In the genomic region with DNA sequence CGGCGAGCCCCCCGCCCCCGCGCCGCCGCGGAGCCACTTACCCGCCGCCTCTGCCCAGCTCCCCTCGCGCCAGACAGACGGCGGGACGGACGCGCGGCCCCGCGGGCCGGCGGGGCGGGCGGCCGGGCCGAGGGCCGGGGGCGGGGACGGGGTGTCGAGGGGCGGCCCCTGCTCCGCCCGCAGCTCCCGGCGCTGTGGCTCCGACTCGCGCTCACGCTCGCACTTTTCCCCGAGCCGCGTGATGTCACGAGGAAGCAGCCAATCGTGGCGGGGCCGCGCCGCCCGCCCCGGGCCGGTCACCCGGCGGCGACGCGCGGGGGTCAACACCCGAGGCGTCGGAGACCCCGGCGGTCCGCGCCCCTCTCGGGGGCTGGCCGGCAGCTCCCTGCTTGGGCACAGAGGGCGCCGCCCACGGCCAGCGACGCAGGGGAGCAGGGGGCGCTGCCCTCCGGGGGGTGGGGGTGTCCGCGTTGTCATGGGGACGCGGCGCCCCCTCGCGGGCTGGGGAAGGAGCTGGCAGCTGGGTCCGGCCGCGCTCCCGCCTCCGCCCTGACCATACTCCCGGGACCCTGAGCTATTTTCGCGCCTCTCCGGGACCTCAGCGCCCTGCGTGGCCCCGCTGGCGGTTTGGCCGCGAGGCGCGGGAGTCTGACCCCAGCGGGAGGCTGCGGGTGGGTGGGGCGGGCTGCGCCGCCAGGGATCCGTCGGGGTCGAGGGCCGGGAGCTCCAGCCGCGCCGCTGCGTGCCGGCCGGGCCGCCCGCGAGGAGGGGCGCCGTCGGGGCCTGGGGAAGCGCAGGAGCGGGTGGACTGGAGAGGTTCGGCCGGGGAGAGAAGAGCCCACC, we compare ENCODE assay signal across 9 cellular contexts. TPM values are rescaled to one million over a fixed set of nuclear protein-coding genes. Genes with fewer than 3 reads are reported as not detected.
DNase-seq lines count a peak whose midpoint lies in the region; ATAC-seq and TF ChIP-seq lines count a peak whose summit lies in the region.
"Had no signal": no experiment of that assay in that cellular context is flagged by ENCODE, and none has a peak within 500 bp of the region (broad histone marks: within the 10 kb centered on the region; RNA-seq: fewer than 3 reads in every experiment).

TSS of gene CHRM4 (minus strand) at position 199 of the 843 bp plus-strand sequence. CDS start 5,219 bp downstream, outside the sequence.

- H3K9me3 Mint-ChIP-seq in brain, result no peaks in the 10 kb centered on the region
- H3K9me3 Mint-ChIP-seq in type B pancreatic cell, result no peaks in the 10 kb centered on the region

- peak; percentile 67 for DNase-seq in COR-L47 (lab: John Stamatoyannopoulos, UW)
- peak; percentile 87 for DNase-seq in GM20000 (ENCODE audit: low spot score)
- peak; percentile 93 for DNase-seq in NCI-H2227 (lab: John Stamatoyannopoulos, UW; ENCODE audit: unreplicated experiment)
- DNase-seq in right lobe of liver, result peak in 1 of 3 donors; percentile 45
- DNase-seq in type B pancreatic cell (ENCODE audit: extremely low spot score, unreplicated experiment), result no peak
- no peak for DNase-seq in uterus

- peaks cover 4% of the 10 kb centered on the region for H3K36me3 Mint-ChIP-seq in brain
- no peaks in the 10 kb centered on the region for H3K36me3 Mint-ChIP-seq in type B pancreatic cell

- H3K36me3 ChIP-seq in right lobe of liver (no peaks in the 10 kb centered on the region), uterus (no peaks in the 10 kb centered on the region)

- H3K4me3 Mint-ChIP-seq in brain (peak within 1 kb of the TSS; percentile 84 to 88 (median 88)), type B pancreatic cell (peak within 1 kb of the TSS; percentile 87)

- H3K4me1 ChIP-seq in right lobe of liver, result peaks cover 0 to 35% (median 3%) of the 10 kb centered on the region in 4 donors
- peaks cover 0 to 33% of the 10 kb centered on the region in 2 donors for H3K4me1 ChIP-seq in uterus

- peaks cover 35% of the 10 kb centered on the region for H3K4me1 Mint-ChIP-seq in brain
- H3K4me1 Mint-ChIP-seq in type B pancreatic cell (ENCODE audit: unreplicated experiment), result peaks cover 18% of the 10 kb centered on the region

- 0% methylated on average over 19 of the region's 123 CpGs for WGBS in right lobe of liver (ENCODE audit: insufficient coverage, low coverage, low lambda C conversion rate, missing lambda C conversion rate)

- H3K27me3 ChIP-seq in right lobe of liver, result peaks cover 7 to 15% of the 10 kb centered on the region in 2 donors
- H3K27me3 ChIP-seq in uterus, result peaks cover 19 to 22% of the 10 kb centered on the region in 2 donors

- intact Hi-C loops in right lobe of liver (cut with DNase I) (no loop called here), uterus (cut with DNase I; ENCODE audit: low total_unique reads) (loop anchor here (5.0 kb wide), 1 partner anchor 156 kb away; no protein-coding TSS in a partner anchor)

- ATAC-seq in right lobe of liver (no peak), GM18505 (IDR thresholded peaks at IDR 0.05; ENCODE audit: unreplicated experiment) (no peak)

- H3K27ac Mint-ChIP-seq in brain, result no peak within 1 kb of the TSS
- H3K27ac Mint-ChIP-seq in type B pancreatic cell, result peak within 1 kb of the TSS; percentile 61

- H3K27ac ChIP-seq in right lobe of liver (no peak within 1 kb of the TSS), uterus (no peak within 1 kb of the TSS)

- TF ChIP-seq POLR2A in right lobe of liver (IDR thresholded peaks at IDR 0.05) (no peak), GM18505 (IDR thresholded peaks at IDR 0.05; ENCODE audit: borderline replicate concordance, extremely low read depth, insufficient read depth, insufficient read length) (no peak), uterus (IDR thresholded peaks at IDR 0.05) (no peak)

- H3K4me3 ChIP-seq in right lobe of liver, result peak within 1 kb of the TSS; percentile 9 to 40 (median 20)
- H3K4me3 ChIP-seq in uterus, result no peak within 1 kb of the TSS

- no peaks in the 10 kb centered on the region for H3K9me3 ChIP-seq in right lobe of liver
- no peaks in the 10 kb centered on the region for H3K9me3 ChIP-seq in uterus

- peaks cover 56% of the 10 kb centered on the region for H3K27me3 Mint-ChIP-seq in brain
- peaks cover 54% of the 10 kb centered on the region for H3K27me3 Mint-ChIP-seq in type B pancreatic cell

- peak; percentile 34 for TF ChIP-seq CTCF in GM20000 (IDR thresholded peaks at IDR 0.05; ENCODE audit: extremely low read depth, missing control alignments)
- peak; percentile 57 to 67 for TF ChIP-seq CTCF in brain (conservative IDR thresholded peaks at IDR 0.05)
- TF ChIP-seq CTCF in right lobe of liver (IDR thresholded peaks at IDR 0.05), result no peak
- TF ChIP-seq CTCF in type B pancreatic cell (conservative IDR thresholded peaks at IDR 0.05), result peak; percentile 69
- peak in 1 of 4 experiments; percentile 19 for TF ChIP-seq CTCF in uterus (IDR thresholded peaks at IDR 0.05)

RNA-seq across cellular contexts. Expression of gene CHRM4, which starts in this region (rescaled TPM):
- 17.8 TPM for polyA plus RNA-seq in brain (ENCODE audit: insufficient read depth, low read depth, low replicate concordance)
- total RNA-seq in right lobe of liver (not detected), type B pancreatic cell (ENCODE audit: low replicate concordance) (0.98 and 1.0 TPM in 2 replicates), uterus (under 1 TPM in 2 of 4 donors, not detected in 2; 0.14 to 0.67 TPM)
- total RNA-seq: activated CD8-positive, alpha-beta memory T cell treated with anti-CD3 and anti-CD28 coated beads for 36 hours had no signal

Comparison
In these comparisons a context has a peak if more than half of its experiments do, and no peak if none do; other contexts are left out.
1. DNase-seq: peak in COR-L47 (single experiment), GM20000 (single experiment) and NCI-H2227 (single experiment); none in type B pancreatic cell (single experiment) and uterus (0 of 2).
2. CTCF ChIP-seq: peak in GM20000 (single experiment), brain (2 of 2) and type B pancreatic cell (single experiment); none in right lobe of liver (0 of 4).
3. H3K4me3 ChIP-seq: peak in right lobe of liver (3 of 3); none in uterus (0 of 2).